15 cellular contexts compared by ENCODE assay signal in the genomic region with DNA sequence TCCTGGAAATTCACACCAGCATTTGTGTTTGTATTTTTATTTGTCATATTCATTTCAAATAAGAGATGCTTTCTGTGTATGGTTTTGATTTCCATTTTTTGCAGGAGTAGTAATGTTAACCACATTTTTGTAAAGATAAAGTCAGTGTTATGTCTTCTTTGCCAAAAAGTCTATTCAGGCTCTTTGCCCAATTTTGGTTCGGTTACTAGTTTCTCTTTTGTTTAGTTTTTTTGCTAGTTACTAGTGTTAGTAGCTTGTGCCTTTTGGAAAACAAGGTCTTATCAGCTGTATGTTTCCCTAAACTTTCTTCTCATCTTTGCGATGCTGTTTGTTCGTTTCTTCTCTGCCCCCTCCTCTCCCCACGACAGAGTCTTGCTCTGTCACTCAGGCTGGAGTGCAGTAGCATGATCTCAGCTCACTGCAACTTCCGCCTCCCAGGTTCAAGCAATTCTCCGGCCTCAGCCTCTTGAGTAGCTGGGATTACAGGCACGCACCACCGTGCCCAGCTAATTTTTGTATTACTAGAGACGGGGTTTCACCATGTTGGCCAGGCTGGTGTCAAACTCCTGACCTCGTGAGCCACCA.
DNase-seq lines count a peak whose midpoint lies in the region; ATAC-seq, FAIRE-seq and TF ChIP-seq lines count a peak whose summit lies in the region.
"Had no signal": no experiment of that assay in that cellular context is flagged by ENCODE, and none has a peak within 500 bp of the region (broad histone marks: within the 10 kb centered on the region; RNA-seq: fewer than 3 reads in every experiment).

No MANE protein-coding gene starts in this region.

- H3K4me2 ChIP-seq in HepG2 (ENCODE audit: low read depth, low read length), result peak overlapping the region; percentile 94; the same call in 1 of the 2 replicates

- H4K20me1 ChIP-seq in HepG2 (ENCODE audit: insufficient read depth, low read length), result peaks cover 26% of the 10 kb centered on the region

- no peak for TF ChIP-seq RAD21 in HepG2 (CRISPR knock-in tag; IDR thresholded peaks at IDR 0.05)

- H3K4me1 ChIP-seq in HepG2 (ENCODE audit: insufficient read depth, low read length) (peaks cover 35% of the 10 kb centered on the region), right lobe of liver (peaks cover 0 to 42% (median 10%) of the 10 kb centered on the region in 4 donors), thoracic aorta (ENCODE audit: control insufficient read depth in 1 of 2, low read depth in 2 of 2) (peaks cover 21 to 41% of the 10 kb centered on the region in 2 donors)
- H3K4me1 ChIP-seq in effector memory CD4-positive, alpha-beta T cell (ENCODE audit: control insufficient read depth, insufficient read depth, low read length, poor library complexity, severe bottlenecking), result peaks cover 12% of the 10 kb centered on the region

- TF ChIP-seq CTCF in HepG2 (CRISPR knock-in tag; IDR thresholded peaks at IDR 0.05) (no peak), right lobe of liver (IDR thresholded peaks at IDR 0.05) (no peak), thoracic aorta (IDR thresholded peaks at IDR 0.05) (no peak), D721Med (IDR thresholded peaks at IDR 0.05; ENCODE audit: insufficient read depth, missing control alignments) (no peak)

- H3K4me3 Mint-ChIP-seq in activated naive CD8-positive, alpha-beta T cell treated with anti-CD3 and anti-CD28 coated beads, Interleukin-2, amount 50 U/mL, for 24 hours, result no peak overlapping the region

- ATAC-seq in HepG2, result no peak
- ATAC-seq in right lobe of liver, result no peak
- no peak for ATAC-seq in activated naive CD8-positive, alpha-beta T cell treated with anti-CD3 and anti-CD28 coated beads, Interleukin-2, amount 50 U/mL, for 24 hours
- ATAC-seq in thoracic aorta (ENCODE audit: insufficient number of reproducible peaks, low FRiP score, low read depth), result no peak

- CTCF ChIA-PET in HepG2 (lab: Yijun Ruan, JAX; ENCODE audit: low intra/inter-chr PET ratio, low total read pairs), result no interaction called here

- in situ Hi-C loops in HepG2 (cut with HindIII; ENCODE audit: extremely low pct_ligation_motif_present, low pct_unique_long_range_greater_than_20kb), result no loop called here

- H3K27me3 Mint-ChIP-seq in activated naive CD8-positive, alpha-beta T cell treated with anti-CD3 and anti-CD28 coated beads, Interleukin-2, amount 50 U/mL, for 24 hours, result peaks cover 2% of the 10 kb centered on the region

- H3K9me3 Mint-ChIP-seq in activated naive CD8-positive, alpha-beta T cell treated with anti-CD3 and anti-CD28 coated beads, Interleukin-2, amount 50 U/mL, for 24 hours, result no peaks in the 10 kb centered on the region

- no peak overlapping the region for H2AFZ ChIP-seq in HepG2 (ENCODE audit: low read length)

- POLR2A ChIA-PET in HepG2 (lab: Yijun Ruan, JAX), result no interaction called here

- no peak overlapping the region for H3K27ac ChIP-seq in HepG2 (ENCODE audit: extremely low read length, insufficient read depth, low read length)
- peak overlapping the region in 1 of 3 donors; percentile 15 for H3K27ac ChIP-seq in right lobe of liver
- peak overlapping the region in 1 of 2 donors; percentile 12 for H3K27ac ChIP-seq in thoracic aorta
- no peak overlapping the region for H3K27ac ChIP-seq in effector memory CD4-positive, alpha-beta T cell (ENCODE audit: insufficient read depth, low read length, poor library complexity, severe bottlenecking)

- H3K4me1 Mint-ChIP-seq in activated naive CD8-positive, alpha-beta T cell treated with anti-CD3 and anti-CD28 coated beads, Interleukin-2, amount 50 U/mL, for 24 hours, result peaks cover 64% of the 10 kb centered on the region

- FAIRE-seq in HepG2 (lab: Jason Lieb, UNC), result no peak
- no peak for FAIRE-seq in D721Med (lab: Jason Lieb, UNC)

- H3K27me3 ChIP-seq in HepG2 (ENCODE audit: control insufficient read depth in 1 of 2, insufficient read depth in 2 of 2, low read length in 2 of 2), result no peaks in the 10 kb centered on the region; a peak in 1 of 5 replicates
- no peaks in the 10 kb centered on the region for H3K27me3 ChIP-seq in right lobe of liver
- H3K27me3 ChIP-seq in thoracic aorta (replicated peaks; ENCODE audit: insufficient read depth), result no peaks in the 10 kb centered on the region
- no peaks in the 10 kb centered on the region for H3K27me3 ChIP-seq in effector memory CD4-positive, alpha-beta T cell (replicated peaks; ENCODE audit: control insufficient read depth, insufficient read depth, low read length, poor library complexity, severe bottlenecking)

- TF ChIP-seq EP300 in HepG2 (IDR thresholded peaks at IDR 0.05; ENCODE audit: low read depth in 2 of 2, low read length in 2 of 2), result no peak
- TF ChIP-seq EP300 in HepG2 (CRISPR knock-in tag; IDR thresholded peaks at IDR 0.05; ENCODE audit: borderline replicate concordance), result no peak

- H3K9me3 ChIP-seq in HepG2 (ENCODE audit: low read length), result no peaks in the 10 kb centered on the region
- no peaks in the 10 kb centered on the region for H3K9me3 ChIP-seq in right lobe of liver
- no peaks in the 10 kb centered on the region for H3K9me3 ChIP-seq in thoracic aorta
- H3K9me3 ChIP-seq in effector memory CD4-positive, alpha-beta T cell (ENCODE audit: control insufficient read depth, low read length), result no peaks in the 10 kb centered on the region

- peaks cover 9 to 27% of the 10 kb centered on the region in 2 experiments; a peak in 3 of 5 replicates for H3K36me3 ChIP-seq in HepG2 (replicated peaks in 1 of 2; ENCODE audit: control insufficient read depth in 1 of 2, insufficient read depth in 2 of 2, low read length in 2 of 2)
- peaks cover 0 to 5% (median 0%) of the 10 kb centered on the region in 4 donors for H3K36me3 ChIP-seq in right lobe of liver
- H3K36me3 ChIP-seq in thoracic aorta, result peaks cover 5% of the 10 kb centered on the region
- peaks cover 6% of the 10 kb centered on the region for H3K36me3 ChIP-seq in effector memory CD4-positive, alpha-beta T cell (ENCODE audit: control insufficient read depth, insufficient read depth, low read length)

- WGBS in HepG2 (ENCODE audit: low lambda C conversion rate), result 84% methylated on average over 10 of the region's 10 CpGs
- 54% methylated on average over 10 of the region's 10 CpGs for WGBS in right lobe of liver (ENCODE audit: insufficient coverage, low coverage, low lambda C conversion rate, missing lambda C conversion rate)

- intact Hi-C loops in HepG2 (cut with micrococcal nuclease; ENCODE audit: unreplicated experiment) (no loop called here), right lobe of liver (cut with DNase I) (no loop called here)

- peaks cover 40% of the 10 kb centered on the region for H3K36me3 Mint-ChIP-seq in activated naive CD8-positive, alpha-beta T cell treated with anti-CD3 and anti-CD28 coated beads, Interleukin-2, amount 50 U/mL, for 24 hours (ENCODE audit: low read depth)

- no peak overlapping the region; a peak in 1 of 6 replicates for H3K4me3 ChIP-seq in HepG2 (replicated peaks in 1 of 3; ENCODE audit: insufficient read depth in 1 of 3, low read depth in 2 of 3, low read length in 3 of 3)
- no peak overlapping the region for H3K4me3 ChIP-seq in right lobe of liver
- H3K4me3 ChIP-seq in thoracic aorta, result peak overlapping the region; percentile 40
- no peak overlapping the region for H3K4me3 ChIP-seq in effector memory CD4-positive, alpha-beta T cell (ENCODE audit: insufficient read depth, low read depth, low read length, poor library complexity, severe bottlenecking)

- H3K9ac ChIP-seq in HepG2 (ENCODE audit: insufficient read depth, low read depth, low read length), result no peak overlapping the region

- BruUV-seq in HepG2 (replicated peaks; lab: Mats Ljungman, UMichigan), result no TSS peak

- no peak for TF ChIP-seq POLR2A in HepG2 (IDR thresholded peaks at IDR 0.05; ENCODE audit: insufficient read depth in 1 of 2, low read depth in 2 of 2, low read length in 2 of 2)
- no peak for TF ChIP-seq POLR2A in right lobe of liver (IDR thresholded peaks at IDR 0.05)

- no peak for DNase-seq in HepG2 (ENCODE audit: low spot score)
- DNase-seq in right lobe of liver, result no peak
- DNase-seq in activated naive CD8-positive, alpha-beta T cell treated with anti-CD3 and anti-CD28 coated beads, Interleukin-2, amount 50 U/mL, for 24 hours, result no peak
- peak; percentile 4 for DNase-seq in fibroblast of the conjunctiva (ENCODE audit: low read depth)
- DNase-seq in thoracic aorta (ENCODE audit: low spot score), result no peak
- no peak for DNase-seq in NCI-H524 (lab: John Stamatoyannopoulos, UW)
- DNase-seq in D721Med (ENCODE audit: insufficient read length, low spot score), result no peak
- DNase-seq in effector memory CD4-positive, alpha-beta T cell, result no peak
- DNase-seq: activated CD8-positive, alpha-beta memory T cell treated with anti-CD3 and anti-CD28 coated beads, Interleukin-2, amount 50 U/mL, for 48 hours; DMS79 treated with DMSO at 0.1 percent for 48 hours; effector CD4-positive, alpha-beta T cell; head of caudate nucleus; Karpas-422; NCI-H2029 treated with DMSO at 0.1 percent for 48 hours; SHP77 treated with DMSO at 0.1 percent for 48 hours had no signal

- H3K27ac Mint-ChIP-seq in activated naive CD8-positive, alpha-beta T cell treated with anti-CD3 and anti-CD28 coated beads, Interleukin-2, amount 50 U/mL, for 24 hours, result peak overlapping the region; percentile 53

- H3K79me2 ChIP-seq in HepG2 (ENCODE audit: insufficient read depth, low read length), result peaks cover 75% of the 10 kb centered on the region

TF ChIP-seq in HepG2, 621 proteins besides CTCF, POLR2A, EP300 and RAD21 (continues in another document):
- TF ChIP-seq, protein P1, sequence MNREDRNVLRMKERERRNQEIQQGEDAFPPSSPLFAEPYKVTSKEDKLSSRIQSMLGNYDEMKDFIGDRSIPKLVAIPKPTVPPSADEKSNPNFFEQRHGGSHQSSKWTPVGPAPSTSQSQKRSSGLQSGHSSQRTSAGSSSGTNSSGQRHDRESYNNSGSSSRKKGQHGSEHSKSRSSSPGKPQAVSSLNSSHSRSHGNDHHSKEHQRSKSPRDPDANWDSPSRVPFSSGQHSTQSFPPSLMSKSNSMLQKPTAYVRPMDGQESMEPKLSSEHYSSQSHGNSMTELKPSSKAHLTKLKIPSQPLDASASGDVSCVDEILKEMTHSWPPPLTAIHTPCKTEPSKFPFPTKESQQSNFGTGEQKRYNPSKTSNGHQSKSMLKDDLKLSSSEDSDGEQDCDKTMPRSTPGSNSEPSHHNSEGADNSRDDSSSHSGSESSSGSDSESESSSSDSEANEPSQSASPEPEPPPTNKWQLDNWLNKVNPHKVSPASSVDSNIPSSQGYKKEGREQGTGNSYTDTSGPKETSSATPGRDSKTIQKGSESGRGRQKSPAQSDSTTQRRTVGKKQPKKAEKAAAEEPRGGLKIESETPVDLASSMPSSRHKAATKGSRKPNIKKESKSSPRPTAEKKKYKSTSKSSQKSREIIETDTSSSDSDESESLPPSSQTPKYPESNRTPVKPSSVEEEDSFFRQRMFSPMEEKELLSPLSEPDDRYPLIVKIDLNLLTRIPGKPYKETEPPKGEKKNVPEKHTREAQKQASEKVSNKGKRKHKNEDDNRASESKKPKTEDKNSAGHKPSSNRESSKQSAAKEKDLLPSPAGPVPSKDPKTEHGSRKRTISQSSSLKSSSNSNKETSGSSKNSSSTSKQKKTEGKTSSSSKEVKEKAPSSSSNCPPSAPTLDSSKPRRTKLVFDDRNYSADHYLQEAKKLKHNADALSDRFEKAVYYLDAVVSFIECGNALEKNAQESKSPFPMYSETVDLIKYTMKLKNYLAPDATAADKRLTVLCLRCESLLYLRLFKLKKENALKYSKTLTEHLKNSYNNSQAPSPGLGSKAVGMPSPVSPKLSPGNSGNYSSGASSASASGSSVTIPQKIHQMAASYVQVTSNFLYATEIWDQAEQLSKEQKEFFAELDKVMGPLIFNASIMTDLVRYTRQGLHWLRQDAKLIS (CRISPR knock-in tag; IDR thresholded peaks at IDR 0.05), result no peak
